In genomic region chrX:145396612-145397011, GRCh38 we compare ENCODE assay signal across 19 cellular contexts.
"Had no signal": no experiment of that assay in that cellular context is flagged by ENCODE, and none has a peak within 500 bp of the region (broad histone marks: within the 10 kb centered on the region; RNA-seq: fewer than 3 reads in every experiment).

No MANE protein-coding gene starts in this region.

- H3K9ac ChIP-seq: neural progenitor cell, parathyroid adenoma had no signal

- H3K79me2 ChIP-seq: parathyroid adenoma had no signal

- ATAC-seq: naive thymus-derived CD4-positive, alpha-beta T cell; naive thymus-derived CD8-positive, alpha-beta T cell; natural killer cell; natural killer cell treated with Interleukin-12 subunit alpha and Interleukin-12 subunit beta and Interleukin-15 and Interleukin-18, amount 100 ng/mL, for 72 hours; pancreas; psoas muscle; right cardiac atrium; right lobe of liver; sciatic nerve had no signal

- H3K9me3 ChIP-seq: neutrophil, pancreas, prostate gland, psoas muscle, right lobe of liver, sigmoid colon had no signal

- H3K27me3 ChIP-seq: neural progenitor cell, neutrophil, ovary, right atrium auricular region, right lobe of liver, sigmoid colon had no signal

- H3K27ac ChIP-seq: neural progenitor cell, neutrophil, ovary, pancreas, parathyroid adenoma, prostate gland, psoas muscle, right atrium auricular region, right lobe of liver, sigmoid colon, skin epidermis, spleen had no signal

- H2AFZ ChIP-seq: neural progenitor cell, parathyroid adenoma had no signal

- H3K4me2 ChIP-seq: neural progenitor cell, smooth muscle cell had no signal

- H3K4me3 ChIP-seq: neural progenitor cell, ovary, pancreas, prostate gland, psoas muscle, right atrium auricular region, right lobe of liver, sigmoid colon, skin epidermis, smooth muscle cell, spleen had no signal

- H3K36me3 ChIP-seq: neural progenitor cell, neutrophil, ovary, pancreas, prostate gland, right atrium auricular region, right lobe of liver, sigmoid colon, spleen had no signal
